1 cellular context compared by ENCODE assay signal in the genomic region with DNA sequence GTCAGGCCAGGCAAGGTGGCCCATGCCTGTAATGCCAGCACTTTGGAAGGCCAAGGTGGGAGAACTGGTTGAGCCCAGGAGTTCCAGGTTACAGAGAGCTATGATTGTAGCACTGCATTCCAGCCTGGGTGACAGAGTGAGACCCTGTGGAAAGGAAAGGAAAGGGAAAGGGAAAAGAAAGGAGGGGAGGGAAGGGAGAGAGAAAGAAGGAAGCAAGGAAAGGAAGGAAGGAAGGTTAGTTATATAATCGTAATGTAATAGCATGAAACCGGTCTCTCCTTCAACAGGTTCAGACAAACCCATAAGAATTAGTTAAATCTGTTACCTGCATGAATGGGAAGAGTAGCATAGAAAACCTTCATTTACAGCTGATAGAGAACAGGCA.
TF ChIP-seq lines count a peak whose summit lies in the region.

No MANE protein-coding gene starts in this region.

TF ChIP-seq in HCT116, 20 proteins besides CTCF, POLR2A, EP300 and RAD21:
- TF ChIP-seq ZNF274 (IDR thresholded peaks at IDR 0.05; ENCODE audit: low read depth, low read length) (no peak), CEBPB (IDR thresholded peaks at IDR 0.05; ENCODE audit: low read depth) (no peak), JUND (IDR thresholded peaks at IDR 0.05) (no peak), SRF (IDR thresholded peaks at IDR 0.05; ENCODE audit: low read depth) (no peak), YY1 (IDR thresholded peaks at IDR 0.05; ENCODE audit: extremely low read depth, insufficient replicate concordance, low read depth, low read length) (no peak), CBX3 (IDR thresholded peaks at IDR 0.05; ENCODE audit: low read depth) (no peak), POLR2AphosphoS5 (IDR thresholded peaks at IDR 0.05; ENCODE audit: low read depth, low read length) (no peak)
- TF ChIP-seq, protein P1, sequence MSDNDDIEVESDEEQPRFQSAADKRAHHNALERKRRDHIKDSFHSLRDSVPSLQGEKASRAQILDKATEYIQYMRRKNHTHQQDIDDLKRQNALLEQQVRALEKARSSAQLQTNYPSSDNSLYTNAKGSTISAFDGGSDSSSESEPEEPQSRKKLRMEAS (IDR thresholded peaks at IDR 0.05) = no peak
- TF ChIP-seq, protein P2, sequence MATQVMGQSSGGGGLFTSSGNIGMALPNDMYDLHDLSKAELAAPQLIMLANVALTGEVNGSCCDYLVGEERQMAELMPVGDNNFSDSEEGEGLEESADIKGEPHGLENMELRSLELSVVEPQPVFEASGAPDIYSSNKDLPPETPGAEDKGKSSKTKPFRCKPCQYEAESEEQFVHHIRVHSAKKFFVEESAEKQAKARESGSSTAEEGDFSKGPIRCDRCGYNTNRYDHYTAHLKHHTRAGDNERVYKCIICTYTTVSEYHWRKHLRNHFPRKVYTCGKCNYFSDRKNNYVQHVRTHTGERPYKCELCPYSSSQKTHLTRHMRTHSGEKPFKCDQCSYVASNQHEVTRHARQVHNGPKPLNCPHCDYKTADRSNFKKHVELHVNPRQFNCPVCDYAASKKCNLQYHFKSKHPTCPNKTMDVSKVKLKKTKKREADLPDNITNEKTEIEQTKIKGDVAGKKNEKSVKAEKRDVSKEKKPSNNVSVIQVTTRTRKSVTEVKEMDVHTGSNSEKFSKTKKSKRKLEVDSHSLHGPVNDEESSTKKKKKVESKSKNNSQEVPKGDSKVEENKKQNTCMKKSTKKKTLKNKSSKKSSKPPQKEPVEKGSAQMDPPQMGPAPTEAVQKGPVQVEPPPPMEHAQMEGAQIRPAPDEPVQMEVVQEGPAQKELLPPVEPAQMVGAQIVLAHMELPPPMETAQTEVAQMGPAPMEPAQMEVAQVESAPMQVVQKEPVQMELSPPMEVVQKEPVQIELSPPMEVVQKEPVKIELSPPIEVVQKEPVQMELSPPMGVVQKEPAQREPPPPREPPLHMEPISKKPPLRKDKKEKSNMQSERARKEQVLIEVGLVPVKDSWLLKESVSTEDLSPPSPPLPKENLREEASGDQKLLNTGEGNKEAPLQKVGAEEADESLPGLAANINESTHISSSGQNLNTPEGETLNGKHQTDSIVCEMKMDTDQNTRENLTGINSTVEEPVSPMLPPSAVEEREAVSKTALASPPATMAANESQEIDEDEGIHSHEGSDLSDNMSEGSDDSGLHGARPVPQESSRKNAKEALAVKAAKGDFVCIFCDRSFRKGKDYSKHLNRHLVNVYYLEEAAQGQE (IDR thresholded peaks at IDR 0.05; ENCODE audit: low read depth) = no peak
- TF ChIP-seq, protein P3, sequence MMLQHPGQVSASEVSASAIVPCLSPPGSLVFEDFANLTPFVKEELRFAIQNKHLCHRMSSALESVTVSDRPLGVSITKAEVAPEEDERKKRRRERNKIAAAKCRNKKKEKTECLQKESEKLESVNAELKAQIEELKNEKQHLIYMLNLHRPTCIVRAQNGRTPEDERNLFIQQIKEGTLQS (IDR thresholded peaks at IDR 0.05) = no peak
